Comparison of ENCODE assay signal across 8 cellular contexts in genomic region chr7:75171822-75172221, GRCh38.
DNase-seq lines count a peak whose midpoint lies in the region; ATAC-seq and TF ChIP-seq lines count a peak whose summit lies in the region.
"Not testable (repeated sequence)": the region's sequence is repeated elsewhere in the genome, so short reads cannot be mapped to it uniquely, and the experiment has no call there.

No MANE protein-coding gene starts in this region.

- H3K27ac ChIP-seq in Panc1 (ENCODE audit: low read length); heart right ventricle: not testable (repeated sequence)

- BruUV-seq in Panc1 (replicated peaks; lab: Mats Ljungman, UMichigan): not testable (repeated sequence)

- H3K36me3 ChIP-seq in Panc1 (ENCODE audit: control insufficient read depth, insufficient read depth, low read length); heart right ventricle: not testable (repeated sequence)

- intact Hi-C loops in Panc1 (cut with micrococcal nuclease; ENCODE audit: unreplicated experiment); heart right ventricle (cut with DNase I); sciatic nerve (cut with DNase I): not testable (repeated sequence)

- not testable (repeated sequence) for H3K27me3 ChIP-seq in Panc1 (ENCODE audit: control insufficient read depth, insufficient read depth, low read length); heart right ventricle

- in situ Hi-C loops in Panc1 (cut with HindIII; ENCODE audit: low pct_unique_long_range_greater_than_20kb, low sequenced_read_pairs): not testable (repeated sequence)

- WGBS in heart right ventricle, 2 donors: no CpG with 5 or more reads among the region's 15 CpGs

- POLR2A ChIA-PET in Panc1 (lab: Charles Lee): not testable (repeated sequence)

- peak; percentile 74 for ATAC-seq in GM18508 (IDR thresholded peaks at IDR 0.05; ENCODE audit: insufficient read depth, unreplicated experiment)
- peak; percentile 82 for ATAC-seq in GM19351 (IDR thresholded peaks at IDR 0.05; ENCODE audit: unreplicated experiment)
- peak; percentile 82 for ATAC-seq in GM21529 (IDR thresholded peaks at IDR 0.05; ENCODE audit: unreplicated experiment)
- peak; percentile 70 for ATAC-seq in HG02870 (IDR thresholded peaks at IDR 0.05; ENCODE audit: unreplicated experiment)
- ATAC-seq in HG03175 (IDR thresholded peaks at IDR 0.05; ENCODE audit: unreplicated experiment): peak; percentile 90
- ATAC-seq in Panc1: peak; percentile 16; the same call in 1 of the 2 replicates
- ATAC-seq in heart right ventricle: peak; percentile 65 to 81 (median 75)
- ATAC-seq in sciatic nerve: peak; percentile 77

- not testable (repeated sequence) for DNase-seq in Panc1 (ENCODE audit: low read depth, low spot score); heart right ventricle; sciatic nerve (ENCODE audit: low spot score)

- not testable (repeated sequence) for H3K9me3 ChIP-seq in Panc1 (ENCODE audit: control insufficient read depth, insufficient read depth, low read depth, low read length); heart right ventricle

- H3K4me1 ChIP-seq in Panc1 (ENCODE audit: control insufficient read depth, insufficient read depth, low read length); heart right ventricle: not testable (repeated sequence)

- H3K4me3 ChIP-seq in Panc1 (ENCODE audit: low read depth in 2 of 2, low read length in 2 of 2); heart right ventricle: not testable (repeated sequence)

- not testable (repeated sequence) for TF ChIP-seq CTCF in Panc1 (IDR thresholded peaks at IDR 0.05); heart right ventricle (IDR thresholded peaks at IDR 0.05)

- CTCF ChIA-PET in Panc1 (lab: Charles Lee): not testable (repeated sequence)

Comparison
In these comparisons a context has a peak if more than half of its experiments do, and no peak if none do; other contexts are left out.
1. ATAC-seq: peak in every context shown above with its lines; median percentile 90 in HG03175; 82 in GM19351; 82 in GM21529; 77 in sciatic nerve; 75 in heart right ventricle; 74 in GM18508; 70 in HG02870; 16 in Panc1.